ENCODE assay signal across 8 cellular contexts in genomic region chr4:157320092-157320491, GRCh38.
"Had no signal": no experiment of that assay in that cellular context is flagged by ENCODE, and none has a peak within 500 bp of the region (broad histone marks: within the 10 kb centered on the region; RNA-seq: fewer than 3 reads in every experiment).

No MANE protein-coding gene starts in this region.

- H3K4me3 ChIP-seq: GM23248, HAP-1 had no signal

- H3K27ac ChIP-seq: GM23248, HL-60 had no signal

- ATAC-seq: HCT116 had no signal

- H3K9me3 ChIP-seq: HAP-1 had no signal

- H2AFZ ChIP-seq: GM23248 had no signal

- H3K36me3 ChIP-seq: HAP-1 had no signal

- DNase-seq: GM23248, GOT3, H7, HFFc6, KG1 had no signal

- H3K9ac ChIP-seq: GM23248 had no signal
